Comparison of ENCODE assay signal across 1 cellular context in the genomic region with DNA sequence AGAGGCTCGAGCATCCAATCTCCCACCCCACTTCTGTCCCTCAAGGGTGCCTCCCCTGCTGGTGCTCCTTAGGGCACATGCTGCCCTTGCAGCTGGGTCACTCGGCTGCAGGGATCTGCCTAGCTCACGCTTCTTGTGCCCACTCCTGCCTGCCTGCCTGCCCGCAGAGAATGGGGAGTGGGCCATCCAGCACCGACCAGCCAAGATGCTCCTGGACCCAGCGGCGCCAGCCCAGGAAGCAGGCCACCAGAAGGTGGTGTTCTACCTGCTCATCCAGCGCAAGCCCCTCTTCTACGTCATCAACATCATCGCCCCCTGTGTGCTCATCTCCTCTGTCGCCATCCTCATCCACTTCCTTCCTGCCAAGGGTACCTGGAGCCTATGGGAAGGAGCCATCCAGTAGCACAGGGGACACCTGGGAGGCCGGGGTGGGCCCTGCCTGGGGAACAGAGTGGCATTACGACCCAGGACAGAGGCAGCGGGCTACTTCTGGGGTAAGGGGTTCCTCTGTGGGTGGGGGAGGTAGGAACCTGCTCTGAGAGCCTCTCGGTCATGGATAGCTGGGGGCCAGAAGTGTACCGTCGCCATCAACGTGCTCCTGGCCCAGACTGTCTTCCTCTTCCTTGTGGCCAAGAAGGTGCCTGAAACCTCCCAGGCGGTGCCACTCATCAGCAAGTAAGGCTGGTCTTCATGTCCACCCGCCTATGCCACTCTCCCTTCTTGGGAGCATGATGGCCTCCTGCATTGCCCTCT.
A peak's percentile ranks its signal among the peaks of the same experiment; 100 is the strongest.
TF ChIP-seq lines count a peak whose summit lies in the region.

No MANE protein-coding gene starts in this region.

TF ChIP-seq in HepG2, 621 proteins besides CTCF, POLR2A, EP300 and RAD21:
- TF ChIP-seq AGO2 (optimal IDR thresholded peaks at IDR 0.05; ENCODE audit: low read depth, low read length) (peak; percentile 94), GATAD2A (CRISPR knock-in tag; IDR thresholded peaks at IDR 0.05) (no peak), KDM2A (CRISPR knock-in tag; IDR thresholded peaks at IDR 0.05; ENCODE audit: borderline replicate concordance, low read depth) (peak; percentile 51; the same call in 1 of the 2 replicates), SOX13 (IDR thresholded peaks at IDR 0.05) (no peak), SOX13 (CRISPR knock-in tag; conservative IDR thresholded peaks at IDR 0.05 in 1 of 2, IDR thresholded peaks at IDR 0.05 in 1 of 2) (no peak), NRL (CRISPR knock-in tag; IDR thresholded peaks at IDR 0.05; ENCODE audit: borderline replicate concordance) (no peak), FOXJ3 (CRISPR knock-in tag; IDR thresholded peaks at IDR 0.05; ENCODE audit: borderline replicate concordance) (no peak), ZFP90 (CRISPR knock-in tag; IDR thresholded peaks at IDR 0.05; ENCODE audit: borderline replicate concordance) (no peak), CBX2 (IDR thresholded peaks at IDR 0.05; ENCODE audit: low read depth, low read length) (no peak), CBX2 (CRISPR knock-in tag; IDR thresholded peaks at IDR 0.05; ENCODE audit: low read depth) (no peak), JUND (CRISPR knock-in tag; IDR thresholded peaks at IDR 0.05) (no peak), ZNF224 (CRISPR knock-in tag; IDR thresholded peaks at IDR 0.05) (no peak), NPAS2 (CRISPR knock-in tag; IDR thresholded peaks at IDR 0.05; ENCODE audit: borderline replicate concordance) (no peak), RBM22 (optimal IDR thresholded peaks at IDR 0.05; ENCODE audit: low read length) (no peak), ZNF589 (CRISPR knock-in tag; conservative IDR thresholded peaks at IDR 0.05) (no peak), SALL1 (CRISPR knock-in tag; IDR thresholded peaks at IDR 0.05) (peak; percentile 36; the same call in 1 of the 2 replicates), U2AF1 (optimal IDR thresholded peaks at IDR 0.05; ENCODE audit: low read depth, low read length) (no peak), SMAD1 (CRISPR knock-in tag; IDR thresholded peaks at IDR 0.05; ENCODE audit: borderline replicate concordance, low read depth) (0 out of 2 replicates have a peak, but pooled peaks have one; percentile 36), GFI1 (CRISPR knock-in tag; IDR thresholded peaks at IDR 0.05; ENCODE audit: borderline replicate concordance) (no peak), ZNF292 (CRISPR knock-in tag; IDR thresholded peaks at IDR 0.05; ENCODE audit: borderline replicate concordance, low read depth) (no peak), TAF1 (CRISPR knock-in tag; IDR thresholded peaks at IDR 0.05) (no peak), PHF21A (CRISPR knock-in tag; IDR thresholded peaks at IDR 0.05) (no peak), ZNF550 (CRISPR knock-in tag; IDR thresholded peaks at IDR 0.05; ENCODE audit: borderline replicate concordance) (no peak), POLR2G (IDR thresholded peaks at IDR 0.05; ENCODE audit: low read depth, low read length) (peak; percentile 46; the same call in 1 of the 2 replicates), ZNF768 (CRISPR knock-in tag; IDR thresholded peaks at IDR 0.05) (0 out of 2 replicates have a peak, but pooled peaks have one; percentile 24), NR1H2 (CRISPR knock-in tag; IDR thresholded peaks at IDR 0.05; ENCODE audit: borderline replicate concordance, low read depth) (no peak), HOXA7 (CRISPR knock-in tag; IDR thresholded peaks at IDR 0.05) (no peak), ZNF337 (CRISPR knock-in tag; IDR thresholded peaks at IDR 0.05; ENCODE audit: borderline replicate concordance, low read depth) (no peak), CCAR2 (optimal IDR thresholded peaks at IDR 0.05; ENCODE audit: low read depth, low read length) (no peak), ZSCAN31 (CRISPR knock-in tag; IDR thresholded peaks at IDR 0.05; ENCODE audit: low read depth) (no peak), SP140L (CRISPR knock-in tag; IDR thresholded peaks at IDR 0.05; ENCODE audit: borderline replicate concordance) (no peak), ZNF432 (CRISPR knock-in tag; IDR thresholded peaks at IDR 0.05; ENCODE audit: borderline replicate concordance) (no peak), CEBPB (IDR thresholded peaks at IDR 0.05; ENCODE audit: borderline replicate concordance, low read depth, low read length) (no peak)
- TF ChIP-seq, protein P1, sequence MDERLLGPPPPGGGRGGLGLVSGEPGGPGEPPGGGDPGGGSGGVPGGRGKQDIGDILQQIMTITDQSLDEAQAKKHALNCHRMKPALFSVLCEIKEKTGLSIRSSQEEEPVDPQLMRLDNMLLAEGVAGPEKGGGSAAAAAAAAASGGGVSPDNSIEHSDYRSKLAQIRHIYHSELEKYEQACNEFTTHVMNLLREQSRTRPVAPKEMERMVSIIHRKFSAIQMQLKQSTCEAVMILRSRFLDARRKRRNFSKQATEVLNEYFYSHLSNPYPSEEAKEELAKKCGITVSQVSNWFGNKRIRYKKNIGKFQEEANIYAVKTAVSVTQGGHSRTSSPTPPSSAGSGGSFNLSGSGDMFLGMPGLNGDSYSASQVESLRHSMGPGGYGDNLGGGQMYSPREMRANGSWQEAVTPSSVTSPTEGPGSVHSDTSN (CRISPR knock-in tag; IDR thresholded peaks at IDR 0.05) = no peak
- TF ChIP-seq, protein P2, sequence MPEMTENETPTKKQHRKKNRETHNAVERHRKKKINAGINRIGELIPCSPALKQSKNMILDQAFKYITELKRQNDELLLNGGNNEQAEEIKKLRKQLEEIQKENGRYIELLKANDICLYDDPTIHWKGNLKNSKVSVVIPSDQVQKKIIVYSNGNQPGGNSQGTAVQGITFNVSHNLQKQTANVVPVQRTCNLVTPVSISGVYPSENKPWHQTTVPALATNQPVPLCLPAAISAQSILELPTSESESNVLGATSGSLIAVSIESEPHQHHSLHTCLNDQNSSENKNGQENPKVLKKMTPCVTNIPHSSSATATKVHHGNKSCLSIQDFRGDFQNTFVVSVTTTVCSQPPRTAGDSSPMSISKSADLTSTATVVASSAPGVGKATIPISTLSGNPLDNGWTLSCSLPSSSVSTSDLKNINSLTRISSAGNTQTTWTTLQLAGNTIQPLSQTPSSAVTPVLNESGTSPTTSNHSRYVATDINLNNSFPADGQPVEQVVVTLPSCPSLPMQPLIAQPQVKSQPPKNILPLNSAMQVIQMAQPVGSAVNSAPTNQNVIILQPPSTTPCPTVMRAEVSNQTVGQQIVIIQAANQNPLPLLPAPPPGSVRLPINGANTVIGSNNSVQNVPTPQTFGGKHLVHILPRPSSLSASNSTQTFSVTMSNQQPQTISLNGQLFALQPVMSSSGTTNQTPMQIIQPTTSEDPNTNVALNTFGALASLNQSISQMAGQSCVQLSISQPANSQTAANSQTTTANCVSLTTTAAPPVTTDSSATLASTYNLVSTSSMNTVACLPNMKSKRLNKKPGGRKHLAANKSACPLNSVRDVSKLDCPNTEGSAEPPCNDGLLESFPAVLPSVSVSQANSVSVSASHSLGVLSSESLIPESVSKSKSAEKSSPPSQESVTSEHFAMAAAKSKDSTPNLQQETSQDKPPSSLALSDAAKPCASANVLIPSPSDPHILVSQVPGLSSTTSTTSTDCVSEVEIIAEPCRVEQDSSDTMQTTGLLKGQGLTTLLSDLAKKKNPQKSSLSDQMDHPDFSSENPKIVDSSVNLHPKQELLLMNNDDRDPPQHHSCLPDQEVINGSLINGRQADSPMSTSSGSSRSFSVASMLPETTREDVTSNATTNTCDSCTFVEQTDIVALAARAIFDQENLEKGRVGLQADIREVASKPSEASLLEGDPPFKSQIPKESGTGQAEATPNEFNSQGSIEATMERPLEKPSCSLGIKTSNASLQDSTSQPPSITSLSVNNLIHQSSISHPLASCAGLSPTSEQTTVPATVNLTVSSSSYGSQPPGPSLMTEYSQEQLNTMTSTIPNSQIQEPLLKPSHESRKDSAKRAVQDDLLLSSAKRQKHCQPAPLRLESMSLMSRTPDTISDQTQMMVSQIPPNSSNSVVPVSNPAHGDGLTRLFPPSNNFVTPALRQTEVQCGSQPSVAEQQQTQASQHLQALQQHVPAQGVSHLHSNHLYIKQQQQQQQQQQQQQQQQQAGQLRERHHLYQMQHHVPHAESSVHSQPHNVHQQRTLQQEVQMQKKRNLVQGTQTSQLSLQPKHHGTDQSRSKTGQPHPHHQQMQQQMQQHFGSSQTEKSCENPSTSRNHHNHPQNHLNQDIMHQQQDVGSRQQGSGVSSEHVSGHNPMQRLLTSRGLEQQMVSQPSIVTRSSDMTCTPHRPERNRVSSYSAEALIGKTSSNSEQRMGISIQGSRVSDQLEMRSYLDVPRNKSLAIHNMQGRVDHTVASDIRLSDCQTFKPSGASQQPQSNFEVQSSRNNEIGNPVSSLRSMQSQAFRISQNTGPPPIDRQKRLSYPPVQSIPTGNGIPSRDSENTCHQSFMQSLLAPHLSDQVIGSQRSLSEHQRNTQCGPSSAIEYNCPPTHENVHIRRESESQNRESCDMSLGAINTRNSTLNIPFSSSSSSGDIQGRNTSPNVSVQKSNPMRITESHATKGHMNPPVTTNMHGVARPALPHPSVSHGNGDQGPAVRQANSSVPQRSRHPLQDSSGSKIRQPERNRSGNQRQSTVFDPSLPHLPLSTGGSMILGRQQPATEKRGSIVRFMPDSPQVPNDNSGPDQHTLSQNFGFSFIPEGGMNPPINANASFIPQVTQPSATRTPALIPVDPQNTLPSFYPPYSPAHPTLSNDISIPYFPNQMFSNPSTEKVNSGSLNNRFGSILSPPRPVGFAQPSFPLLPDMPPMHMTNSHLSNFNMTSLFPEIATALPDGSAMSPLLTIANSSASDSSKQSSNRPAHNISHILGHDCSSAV (CRISPR knock-in tag; IDR thresholded peaks at IDR 0.05; ENCODE audit: borderline replicate concordance) = no peak
- TF ChIP-seq, protein P3, sequence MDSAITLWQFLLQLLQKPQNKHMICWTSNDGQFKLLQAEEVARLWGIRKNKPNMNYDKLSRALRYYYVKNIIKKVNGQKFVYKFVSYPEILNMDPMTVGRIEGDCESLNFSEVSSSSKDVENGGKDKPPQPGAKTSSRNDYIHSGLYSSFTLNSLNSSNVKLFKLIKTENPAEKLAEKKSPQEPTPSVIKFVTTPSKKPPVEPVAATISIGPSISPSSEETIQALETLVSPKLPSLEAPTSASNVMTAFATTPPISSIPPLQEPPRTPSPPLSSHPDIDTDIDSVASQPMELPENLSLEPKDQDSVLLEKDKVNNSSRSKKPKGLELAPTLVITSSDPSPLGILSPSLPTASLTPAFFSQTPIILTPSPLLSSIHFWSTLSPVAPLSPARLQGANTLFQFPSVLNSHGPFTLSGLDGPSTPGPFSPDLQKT (CRISPR knock-in tag; IDR thresholded peaks at IDR 0.05; ENCODE audit: borderline replicate concordance) = no peak
- TF ChIP-seq, protein P4, sequence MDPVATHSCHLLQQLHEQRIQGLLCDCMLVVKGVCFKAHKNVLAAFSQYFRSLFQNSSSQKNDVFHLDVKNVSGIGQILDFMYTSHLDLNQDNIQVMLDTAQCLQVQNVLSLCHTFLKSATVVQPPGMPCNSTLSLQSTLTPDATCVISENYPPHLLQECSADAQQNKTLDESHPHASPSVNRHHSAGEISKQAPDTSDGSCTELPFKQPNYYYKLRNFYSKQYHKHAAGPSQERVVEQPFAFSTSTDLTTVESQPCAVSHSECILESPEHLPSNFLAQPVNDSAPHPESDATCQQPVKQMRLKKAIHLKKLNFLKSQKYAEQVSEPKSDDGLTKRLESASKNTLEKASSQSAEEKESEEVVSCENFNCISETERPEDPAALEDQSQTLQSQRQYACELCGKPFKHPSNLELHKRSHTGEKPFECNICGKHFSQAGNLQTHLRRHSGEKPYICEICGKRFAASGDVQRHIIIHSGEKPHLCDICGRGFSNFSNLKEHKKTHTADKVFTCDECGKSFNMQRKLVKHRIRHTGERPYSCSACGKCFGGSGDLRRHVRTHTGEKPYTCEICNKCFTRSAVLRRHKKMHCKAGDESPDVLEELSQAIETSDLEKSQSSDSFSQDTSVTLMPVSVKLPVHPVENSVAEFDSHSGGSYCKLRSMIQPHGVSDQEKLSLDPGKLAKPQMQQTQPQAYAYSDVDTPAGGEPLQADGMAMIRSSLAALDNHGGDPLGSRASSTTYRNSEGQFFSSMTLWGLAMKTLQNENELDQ (CRISPR knock-in tag; IDR thresholded peaks at IDR 0.05; ENCODE audit: borderline replicate concordance) = no peak
- TF ChIP-seq, protein P5, sequence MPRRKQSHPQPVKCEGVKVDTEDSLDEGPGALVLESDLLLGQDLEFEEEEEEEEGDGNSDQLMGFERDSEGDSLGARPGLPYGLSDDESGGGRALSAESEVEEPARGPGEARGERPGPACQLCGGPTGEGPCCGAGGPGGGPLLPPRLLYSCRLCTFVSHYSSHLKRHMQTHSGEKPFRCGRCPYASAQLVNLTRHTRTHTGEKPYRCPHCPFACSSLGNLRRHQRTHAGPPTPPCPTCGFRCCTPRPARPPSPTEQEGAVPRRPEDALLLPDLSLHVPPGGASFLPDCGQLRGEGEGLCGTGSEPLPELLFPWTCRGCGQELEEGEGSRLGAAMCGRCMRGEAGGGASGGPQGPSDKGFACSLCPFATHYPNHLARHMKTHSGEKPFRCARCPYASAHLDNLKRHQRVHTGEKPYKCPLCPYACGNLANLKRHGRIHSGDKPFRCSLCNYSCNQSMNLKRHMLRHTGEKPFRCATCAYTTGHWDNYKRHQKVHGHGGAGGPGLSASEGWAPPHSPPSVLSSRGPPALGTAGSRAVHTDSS (CRISPR knock-in tag; conservative IDR thresholded peaks at IDR 0.05) = no peak
TF ChIP-seq in HepG2: peak in this region for 6.
